In the genomic region with DNA sequence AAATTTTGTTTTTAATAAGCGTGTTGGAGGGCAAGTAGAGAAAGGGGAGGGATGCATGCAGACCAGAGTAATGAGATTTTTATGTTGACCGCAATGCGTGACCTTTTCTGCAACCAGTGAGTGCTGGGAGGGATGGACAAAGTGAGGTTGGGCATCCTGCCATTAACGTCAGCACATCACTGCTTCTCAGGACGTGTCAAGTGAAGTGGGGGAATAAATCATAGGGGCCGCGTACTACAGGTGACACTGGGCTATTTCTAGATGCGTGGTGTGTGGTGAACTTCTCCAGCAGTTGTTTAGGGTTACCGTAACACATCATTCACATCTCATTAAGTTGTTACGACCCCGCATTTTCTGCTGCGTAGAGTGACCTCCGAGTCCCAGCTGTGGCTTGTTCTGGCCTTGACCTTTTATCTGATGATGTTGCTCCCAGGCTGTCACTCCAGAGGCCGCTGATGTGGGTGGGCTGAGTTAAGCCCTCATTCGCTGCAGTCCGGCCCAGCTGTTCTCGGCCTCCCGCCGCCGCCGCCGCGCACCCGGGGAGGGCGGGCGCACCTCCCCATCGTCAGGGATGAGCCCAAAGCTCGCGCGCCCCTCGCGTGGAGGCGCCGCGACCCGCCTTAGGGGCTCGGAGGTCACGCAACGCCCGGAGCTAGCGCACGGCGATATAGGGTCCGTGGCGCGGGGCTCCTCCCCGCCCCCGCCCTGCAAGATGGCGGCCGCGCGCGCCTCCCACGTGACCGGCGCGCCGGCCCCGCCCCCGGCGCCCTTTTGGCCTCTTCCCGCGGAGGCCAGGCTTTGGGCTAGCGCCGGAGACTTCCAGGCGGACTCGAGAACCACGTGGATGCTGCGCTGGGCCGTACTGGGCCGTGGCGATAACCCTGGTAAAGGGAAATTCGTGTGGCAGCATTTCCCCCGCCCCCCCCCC, we compare ENCODE assay signal across 8 cellular contexts.
DNase-seq lines count a peak whose midpoint lies in the region; ATAC-seq and TF ChIP-seq lines count a peak whose summit lies in the region.

No MANE protein-coding gene starts in this region.

- peak; percentile 47 for DNase-seq in GM04503 (ENCODE audit: low read depth)
- peak; percentile 74 for DNase-seq in NCI-H345 (lab: John Stamatoyannopoulos, UW)
- DNase-seq in activated CD4-positive, alpha-beta T cell treated with anti-CD3 and anti-CD28 coated beads for 4 hours, result peak; percentile 58 to 64
- peak; percentile 91 for DNase-seq in coronary artery (ENCODE audit: low spot score)
- DNase-seq in left kidney (ENCODE audit: low read depth, low spot score), result peak; percentile 90
- peak; percentile 77 for DNase-seq in stimulated activated CD4-positive, alpha-beta T cell treated with anti-CD3 and anti-CD28 coated beads, Interleukin-1b, Interleukin-23, amount 100 ng/mL, for 48 hours

- H3K4me3 ChIP-seq in coronary artery, result peak overlapping the region; percentile 98

- TF ChIP-seq CTCF in coronary artery (IDR thresholded peaks at IDR 0.05), result no peak

- H3K27ac ChIP-seq in coronary artery, result peak overlapping the region; percentile 99 to 100

- ATAC-seq in HG02938 (IDR thresholded peaks at IDR 0.05; ENCODE audit: unreplicated experiment), result peak; percentile 12
- ATAC-seq in HG03097 (IDR thresholded peaks at IDR 0.05; ENCODE audit: low FRiP score, unreplicated experiment), result no peak
